Comparison of ENCODE assay signal across 16 cellular contexts in genomic region chr1:101587749-101588148, GRCh38.
A peak's percentile ranks its signal among the peaks of the same experiment; 100 is the strongest.
DNase-seq lines count a peak whose midpoint lies in the region; ATAC-seq, FAIRE-seq and TF ChIP-seq lines count a peak whose summit lies in the region.
"Had no signal": no experiment of that assay in that cellular context is flagged by ENCODE, and none has a peak within 500 bp of the region (broad histone marks: within the 10 kb centered on the region; RNA-seq: fewer than 3 reads in every experiment).

No MANE protein-coding gene starts in this region.

- DNase-seq in GM23248 (peak; percentile 2), astrocyte (ENCODE audit: low read depth) (peak; percentile 60), left ventricle myocardium superior (peak; percentile 68), putamen (ENCODE audit: low spot score) (peak; percentile 2), 8988T (no peak)
- no peak for DNase-seq in activated CD4-positive, alpha-beta T cell treated with anti-CD3 and anti-CD28 coated beads, Interleukin-2, amount 10 ng/mL, durations not matched to agents 7 days and 5 days
- DNase-seq: activated naive CD4-positive, alpha-beta T cell treated with anti-CD3 and anti-CD28 coated beads, Interleukin-2, amount 10 ng/mL, durations not matched to agents 7 days and 5 days; MM.1S; NCI-H2107; SK-N-SH; WERI-Rb-1 had no signal

- FAIRE-seq in astrocyte (lab: Jason Lieb, UNC) = no peak

- no peaks in the 10 kb centered on the region for H3K27me3 ChIP-seq in GM23248 (replicated peaks; ENCODE audit: insufficient read depth)
- H3K27me3 ChIP-seq in astrocyte (ENCODE audit: insufficient read depth, low read length) = no peaks in the 10 kb centered on the region

- H3K27me3 Mint-ChIP-seq in astrocyte (ENCODE audit: low read depth, unreplicated experiment) = peaks cover 4% of the 10 kb centered on the region
- H3K27me3 Mint-ChIP-seq in activated CD4-positive, alpha-beta T cell treated with anti-CD3 and anti-CD28 coated beads, Interleukin-2, amount 10 ng/mL, durations not matched to agents 7 days and 5 days = peaks cover 15% of the 10 kb centered on the region
- H3K27me3 Mint-ChIP-seq: progenitor cell of endocrine pancreas had no signal

- H4K20me1 ChIP-seq in GM23248 (ENCODE audit: insufficient read depth) (no peaks in the 10 kb centered on the region), astrocyte (ENCODE audit: insufficient read depth, low read length) (no peaks in the 10 kb centered on the region)

- H3K9me2 ChIP-seq in GM23248 (ENCODE audit: insufficient read depth) = no peaks in the 10 kb centered on the region
- H3K9me2 ChIP-seq: SK-N-SH had no signal

- in situ Hi-C loops in GM23248 (cut with MboI) = no loop called here

- H3K4me2 ChIP-seq in GM23248 (ENCODE audit: unreplicated experiment) = no peak overlapping the region
- H3K4me2 ChIP-seq in astrocyte (ENCODE audit: low read length) = no peak overlapping the region
- H3K4me2 ChIP-seq: SK-N-SH had no signal

- ATAC-seq in left ventricle myocardium superior (peak; percentile 47), HG02938 (IDR thresholded peaks at IDR 0.05; ENCODE audit: unreplicated experiment) (no peak), GM18520 (IDR thresholded peaks at IDR 0.05; ENCODE audit: unreplicated experiment) (no peak)

- H3K4me3 ChIP-seq in GM23248 = no peak overlapping the region
- H3K4me3 ChIP-seq in astrocyte (ENCODE audit: insufficient read depth, low read depth, low read length) = no peak overlapping the region
- H3K4me3 ChIP-seq: esophagus muscularis mucosa had no signal

- no peaks in the 10 kb centered on the region for H3K36me3 Mint-ChIP-seq in astrocyte (ENCODE audit: low read depth, unreplicated experiment)
- H3K36me3 Mint-ChIP-seq in activated CD4-positive, alpha-beta T cell treated with anti-CD3 and anti-CD28 coated beads, Interleukin-2, amount 10 ng/mL, durations not matched to agents 7 days and 5 days (ENCODE audit: low read depth) = no peaks in the 10 kb centered on the region
- H3K36me3 Mint-ChIP-seq: activated naive CD4-positive, alpha-beta T cell treated with anti-CD3 and anti-CD28 coated beads, Interleukin-2, amount 10 ng/mL, durations not matched to agents 7 days and 5 days had no signal

- H3K36me3 ChIP-seq in GM23248 (ENCODE audit: low read depth) (no peaks in the 10 kb centered on the region), astrocyte (ENCODE audit: insufficient read depth, low read length) (no peaks in the 10 kb centered on the region)
- H3K36me3 ChIP-seq: esophagus muscularis mucosa, WERI-Rb-1 had no signal

- no peak overlapping the region for H3K27ac Mint-ChIP-seq in astrocyte (ENCODE audit: unreplicated experiment)
- H3K27ac Mint-ChIP-seq in activated CD4-positive, alpha-beta T cell treated with anti-CD3 and anti-CD28 coated beads, Interleukin-2, amount 10 ng/mL, durations not matched to agents 7 days and 5 days = no peak overlapping the region
- H3K27ac Mint-ChIP-seq: activated naive CD4-positive, alpha-beta T cell treated with anti-CD3 and anti-CD28 coated beads, Interleukin-2, amount 10 ng/mL, durations not matched to agents 7 days and 5 days; progenitor cell of endocrine pancreas; stimulated activated naive CD8-positive, alpha-beta T cell treated with anti-CD3 and anti-CD28 coated beads, Interleukin-15, Interleukin-2, amounts not matched to agents 100 ng/mL and 50 ng/mL, for 24 hours had no signal

- CTCF ChIA-PET in activated CD4-positive, alpha-beta T cell treated with anti-CD3 and anti-CD28 coated beads, Interleukin-2, amount 10 ng/mL, durations not matched to agents 7 days and 5 days (lab: Charles Lee) = no interaction called here

- no peak overlapping the region for H3K27ac ChIP-seq in GM23248
- H3K27ac ChIP-seq in astrocyte (ENCODE audit: low read depth, low read length) = no peak overlapping the region
- H3K27ac ChIP-seq: esophagus muscularis mucosa, WERI-Rb-1 had no signal

- H3K9ac ChIP-seq in GM23248 = no peak overlapping the region
- no peak overlapping the region for H3K9ac ChIP-seq in astrocyte (ENCODE audit: low read length)
- H3K9ac ChIP-seq: SK-N-SH had no signal

- peaks cover 12% of the 10 kb centered on the region for H3K4me1 Mint-ChIP-seq in astrocyte (ENCODE audit: low read depth, unreplicated experiment)
- H3K4me1 Mint-ChIP-seq in activated CD4-positive, alpha-beta T cell treated with anti-CD3 and anti-CD28 coated beads, Interleukin-2, amount 10 ng/mL, durations not matched to agents 7 days and 5 days = no peaks in the 10 kb centered on the region
- H3K4me1 Mint-ChIP-seq: activated naive CD4-positive, alpha-beta T cell treated with anti-CD3 and anti-CD28 coated beads, Interleukin-2, amount 10 ng/mL, durations not matched to agents 7 days and 5 days had no signal

- H3K4me3 Mint-ChIP-seq in astrocyte (ENCODE audit: unreplicated experiment) = no peak overlapping the region
- H3K4me3 Mint-ChIP-seq in activated CD4-positive, alpha-beta T cell treated with anti-CD3 and anti-CD28 coated beads, Interleukin-2, amount 10 ng/mL, durations not matched to agents 7 days and 5 days = no peak overlapping the region
- H3K4me3 Mint-ChIP-seq: activated naive CD4-positive, alpha-beta T cell treated with anti-CD3 and anti-CD28 coated beads, Interleukin-2, amount 10 ng/mL, durations not matched to agents 7 days and 5 days; stimulated activated naive CD8-positive, alpha-beta T cell treated with anti-CD3 and anti-CD28 coated beads, Interleukin-15, Interleukin-2, amounts not matched to agents 100 ng/mL and 50 ng/mL, for 24 hours had no signal

- H3K9me3 ChIP-seq in GM23248 (ENCODE audit: low read depth) = no peaks in the 10 kb centered on the region
- no peaks in the 10 kb centered on the region for H3K9me3 ChIP-seq in astrocyte (ENCODE audit: insufficient read depth, low read depth, low read length)
- H3K9me3 ChIP-seq: SK-N-SH had no signal

- POLR2A ChIA-PET in activated CD4-positive, alpha-beta T cell treated with anti-CD3 and anti-CD28 coated beads, Interleukin-2, amount 10 ng/mL, durations not matched to agents 7 days and 5 days (lab: Charles Lee) = no interaction called here

- no peaks in the 10 kb centered on the region for H3K9me3 Mint-ChIP-seq in astrocyte (ENCODE audit: unreplicated experiment)
- H3K9me3 Mint-ChIP-seq in activated CD4-positive, alpha-beta T cell treated with anti-CD3 and anti-CD28 coated beads, Interleukin-2, amount 10 ng/mL, durations not matched to agents 7 days and 5 days = no peaks in the 10 kb centered on the region
- H3K9me3 Mint-ChIP-seq: activated naive CD4-positive, alpha-beta T cell treated with anti-CD3 and anti-CD28 coated beads, Interleukin-2, amount 10 ng/mL, durations not matched to agents 7 days and 5 days; stimulated activated naive CD8-positive, alpha-beta T cell treated with anti-CD3 and anti-CD28 coated beads, Interleukin-15, Interleukin-2, amounts not matched to agents 100 ng/mL and 50 ng/mL, for 24 hours had no signal

- intact Hi-C loops in left ventricle myocardium superior (cut with micrococcal nuclease) = no loop called here

- no peak for TF ChIP-seq CTCF in astrocyte (IDR thresholded peaks at IDR 0.05; ENCODE audit: insufficient read depth, low read depth, low read length)

- H3K4me1 ChIP-seq in GM23248 (ENCODE audit: insufficient read depth) (no peaks in the 10 kb centered on the region), astrocyte (ENCODE audit: insufficient read depth, low read length) (no peaks in the 10 kb centered on the region)
- H3K4me1 ChIP-seq: esophagus muscularis mucosa had no signal

- H3F3A ChIP-seq in GM23248 (ENCODE audit: insufficient read depth) = no peaks in the 10 kb centered on the region

- 21 to 23% methylated on average over 5 of the region's 5 CpGs for WGBS in GM23248 (ENCODE audit: low coverage in 1 of 2, low lambda C conversion rate in 2 of 2, missing lambda C conversion rate in 2 of 2), 2 experiments

- no peak overlapping the region for H2AFZ ChIP-seq in GM23248
- H2AFZ ChIP-seq in astrocyte (ENCODE audit: low read depth, low read length) = no peak overlapping the region

- H3K79me2 ChIP-seq in GM23248 (ENCODE audit: insufficient read depth) (no peaks in the 10 kb centered on the region), astrocyte (ENCODE audit: insufficient read depth, low read length) (no peaks in the 10 kb centered on the region)

Comparison
In these comparisons a context has a peak if more than half of its experiments do, and no peak if none do; other contexts are left out.
1. DNase-seq: peak in GM23248 (single experiment), astrocyte (single experiment), left ventricle myocardium superior (single experiment) and putamen (single experiment); none in 8988T (single experiment) and activated CD4-positive, alpha-beta T cell treated with anti-CD3 and anti-CD28 coated beads, Interleukin-2, amount 10 ng/mL, durations not matched to agents 7 days and 5 days (single experiment).